1 cellular context compared by ENCODE assay signal in genomic region chr21:15293251-15293650, GRCh38.
A peak's percentile ranks its signal among the peaks of the same experiment; 100 is the strongest.
TF ChIP-seq lines count a peak whose summit lies in the region.

No MANE protein-coding gene starts in this region.

TF ChIP-seq in K562, 482 proteins besides CTCF, POLR2A, EP300 and RAD21 (continued from another document and continues in another):
- no peak for TF ChIP-seq ZBTB5 (IDR thresholded peaks at IDR 0.05)
- TF ChIP-seq PATZ1 (CRISPR knock-in tag; IDR thresholded peaks at IDR 0.05; ENCODE audit: borderline replicate concordance): no peak
- TF ChIP-seq PPARD (CRISPR knock-in tag; IDR thresholded peaks at IDR 0.05): no peak
- TF ChIP-seq NFYB (IDR thresholded peaks at IDR 0.05; ENCODE audit: extremely low read depth, insufficient read length): no peak
- TF ChIP-seq NCOA2 (IDR thresholded peaks at IDR 0.05; ENCODE audit: partially characterized antibody in 2 of 2): no peak
- no peak for TF ChIP-seq RFX5 (IDR thresholded peaks at IDR 0.05; ENCODE audit: low read depth, low read length)
- TF ChIP-seq JUN (IDR thresholded peaks at IDR 0.05; ENCODE audit: borderline replicate concordance, low read depth, low read length): peak; percentile 44; the same call in 1 of the 2 replicates
- no peak for TF ChIP-seq JUN (CRISPR knock-in tag; IDR thresholded peaks at IDR 0.05; ENCODE audit: borderline replicate concordance)
- TF ChIP-seq ZNF740 (CRISPR knock-in tag; IDR thresholded peaks at IDR 0.05): no peak
- no peak for TF ChIP-seq ZNF740 (tag; IDR thresholded peaks at IDR 0.05)
- TF ChIP-seq PRMT5 (CRISPR knock-in tag; IDR thresholded peaks at IDR 0.05): no peak
- peak in 1 of 2 experiments; percentile 94; a peak in 2 of 4 replicates for TF ChIP-seq TEAD1 (CRISPR knock-in tag; IDR thresholded peaks at IDR 0.05)
- no peak for TF ChIP-seq HNRNPH1 (optimal IDR thresholded peaks at IDR 0.05; ENCODE audit: low read depth, low read length)
- no peak for TF ChIP-seq GTF2E2 (tag; IDR thresholded peaks at IDR 0.05)
- TF ChIP-seq NCOA6 (IDR thresholded peaks at IDR 0.05): no peak
- TF ChIP-seq FOSL1 (tag; conservative IDR thresholded peaks at IDR 0.05): peak; percentile 88
- no peak for TF ChIP-seq ILK (tag; IDR thresholded peaks at IDR 0.05; ENCODE audit: borderline replicate concordance, low read depth)
- no peak for TF ChIP-seq RHOXF2B (CRISPR knock-in tag; conservative IDR thresholded peaks at IDR 0.05)
- no peak for TF ChIP-seq CAMTA2 (CRISPR knock-in tag; conservative IDR thresholded peaks at IDR 0.05)
- TF ChIP-seq TAF1 (IDR thresholded peaks at IDR 0.05; ENCODE audit: control insufficient read depth, extremely low read depth, insufficient read depth, low read length, severe bottlenecking): no peak
- TF ChIP-seq ZFP91 (CRISPR knock-in tag; IDR thresholded peaks at IDR 0.05): no peak
- TF ChIP-seq HNRNPLL (IDR thresholded peaks at IDR 0.05; ENCODE audit: low read depth, low read length, poor library complexity, severe bottlenecking): no peak
- no peak for TF ChIP-seq MYC (IDR thresholded peaks at IDR 0.05; ENCODE audit: low read depth, low read length)
- no peak for TF ChIP-seq MYC (CRISPR knock-in tag; IDR thresholded peaks at IDR 0.05; ENCODE audit: borderline replicate concordance, low read depth)
- peak; percentile 57 for TF ChIP-seq ARID1B (IDR thresholded peaks at IDR 0.05)
- TF ChIP-seq NR4A1 (CRISPR knock-in tag; IDR thresholded peaks at IDR 0.05): no peak
- no peak for TF ChIP-seq NR4A1 (tag; IDR thresholded peaks at IDR 0.05)
- peak; percentile 83 for TF ChIP-seq ATF3 (IDR thresholded peaks at IDR 0.05)
- TF ChIP-seq ATF3 (CRISPR knock-in tag; conservative IDR thresholded peaks at IDR 0.05): no peak
- TF ChIP-seq ZKSCAN8 (CRISPR knock-in tag; IDR thresholded peaks at IDR 0.05): no peak
- no peak for TF ChIP-seq LEF1 (IDR thresholded peaks at IDR 0.05)
- no peak for TF ChIP-seq NFXL1 (CRISPR knock-in tag; IDR thresholded peaks at IDR 0.05)
- TF ChIP-seq ZSCAN32 (CRISPR knock-in tag; IDR thresholded peaks at IDR 0.05): no peak
- no peak for TF ChIP-seq YBX1 (IDR thresholded peaks at IDR 0.05)
- no peak for TF ChIP-seq XRCC3 (IDR thresholded peaks at IDR 0.05)
- no peak for TF ChIP-seq ZBTB40 (IDR thresholded peaks at IDR 0.05)
- TF ChIP-seq ZBTB40 (CRISPR knock-in tag; IDR thresholded peaks at IDR 0.05): no peak
- TF ChIP-seq NR2C2 (CRISPR knock-in tag; IDR thresholded peaks at IDR 0.05): no peak
- no peak for TF ChIP-seq NR2C2 (tag; IDR thresholded peaks at IDR 0.05)
- TF ChIP-seq NUFIP1 (IDR thresholded peaks at IDR 0.05; ENCODE audit: partially characterized antibody): no peak
- TF ChIP-seq CCAR2 (IDR thresholded peaks at IDR 0.05; ENCODE audit: low read depth, low read length): no peak
- no peak for TF ChIP-seq TSHZ1 (CRISPR knock-in tag; IDR thresholded peaks at IDR 0.05)
- TF ChIP-seq SMAD2 (IDR thresholded peaks at IDR 0.05; ENCODE audit: low read depth, low read length): no peak
- no peak for TF ChIP-seq OTX1 (CRISPR knock-in tag; IDR thresholded peaks at IDR 0.05)
- peak; percentile 41; the same call in 1 of the 2 replicates for TF ChIP-seq ZNF75A (CRISPR knock-in tag; IDR thresholded peaks at IDR 0.05)
- TF ChIP-seq TFE3 (CRISPR knock-in tag; IDR thresholded peaks at IDR 0.05): no peak
- no peak for TF ChIP-seq MTA3 (IDR thresholded peaks at IDR 0.05; ENCODE audit: borderline replicate concordance)
